ENCODE assay signal across 22 cellular contexts in genomic region chr10:70341016-70341415, GRCh38. TPM values are rescaled to one million over a fixed set of nuclear protein-coding genes. Genes with fewer than 3 reads are reported as not detected.
DNase-seq lines count a peak whose midpoint lies in the region; ATAC-seq, FAIRE-seq and TF ChIP-seq lines count a peak whose summit lies in the region.
"Had no signal": no experiment of that assay in that cellular context is flagged by ENCODE, and none has a peak within 500 bp of the region (broad histone marks: within the 10 kb centered on the region; RNA-seq: fewer than 3 reads in every experiment).

No MANE protein-coding gene starts in this region.

- H3K36me3 ChIP-seq in GM12878 (ENCODE audit: control insufficient read depth in 2 of 2, insufficient read depth in 2 of 2, low read length in 1 of 2), result peaks cover 5% of the 10 kb centered on the region in 2 experiments; a peak in 1 of 4 replicates
- no peaks in the 10 kb centered on the region for H3K36me3 ChIP-seq in suprapubic skin

- peaks cover 2% of the 10 kb centered on the region; the same call in 1 of the 2 replicates for H3K79me2 ChIP-seq in GM12878 (ENCODE audit: control insufficient read depth, insufficient read depth, low read length)

- TF ChIP-seq CTCF in GM12878 (IDR thresholded peaks at IDR 0.05 in 2 of 3, conservative IDR thresholded peaks at IDR 0.05 in 1 of 3; ENCODE audit: control insufficient read depth in 2 of 3, extremely low read depth in 1 of 3, insufficient read depth in 1 of 3, low read depth in 3 of 3, low read length in 3 of 3) (no peak), suprapubic skin (IDR thresholded peaks at IDR 0.05) (no peak)

- no peak overlapping the region for H3K9ac ChIP-seq in GM12878 (ENCODE audit: control insufficient read depth, insufficient read depth, low read length)

- no peak overlapping the region for H3K27ac ChIP-seq in GM12878 (ENCODE audit: control insufficient read depth, insufficient read depth)
- no peak overlapping the region for H3K27ac ChIP-seq in suprapubic skin
- H3K27ac ChIP-seq: 22Rv1 had no signal

- no TSS peak for BruUV-seq in GM12878 (replicated peaks; lab: Mats Ljungman, UMichigan)

- CTCF ChIA-PET in GM12878 (lab: Yijun Ruan, JAX), result interaction anchor here (1.8 to 26.0 kb wide), 2 partner anchors 70 to 120 kb away, joined by 5 to 756 read pairs; no protein-coding TSS in a partner anchor

- no peak for TF ChIP-seq RAD21 in GM12878 (IDR thresholded peaks at IDR 0.05; ENCODE audit: insufficient read depth, low read depth, low read length)

- SMC1A ChIA-PET in GM12878 (lab: Charles Lee; ENCODE audit: uncharacterized antibody, unreplicated experiment), result no interaction called here

- in situ Hi-C loops in GM12878 (cut with MboI), result no loop called here

- peaks cover 4% of the 10 kb centered on the region for H3K4me1 ChIP-seq in GM12878 (ENCODE audit: control insufficient read depth, insufficient read depth, low read length)
- H3K4me1 ChIP-seq in suprapubic skin, result no peaks in the 10 kb centered on the region
- H3K4me1 ChIP-seq: BE2C, HAP-1 had no signal

- POLR2A ChIA-PET in GM12878 (lab: Charles Lee), result no interaction called here

- TF ChIP-seq EP300 in GM12878 (IDR thresholded peaks at IDR 0.05; ENCODE audit: borderline replicate concordance in 1 of 2, control insufficient read depth in 1 of 2, low read depth in 2 of 2, low read length in 2 of 2) (no peak), suprapubic skin (IDR thresholded peaks at IDR 0.05) (no peak)

- H3K27me3 ChIP-seq in GM12878 (replicated peaks in 1 of 2; ENCODE audit: control insufficient read depth in 2 of 2, insufficient read depth in 2 of 2, low read length in 1 of 2), result no peaks in the 10 kb centered on the region
- no peaks in the 10 kb centered on the region for H3K27me3 ChIP-seq in suprapubic skin
- H3K27me3 ChIP-seq: BE2C had no signal

- ATAC-seq in GM12878 (no peak), HG02970 (IDR thresholded peaks at IDR 0.05; ENCODE audit: low FRiP score, unreplicated experiment) (no peak), GM18505 (IDR thresholded peaks at IDR 0.05; ENCODE audit: unreplicated experiment) (no peak)
- ATAC-seq: CD8-positive, alpha-beta T cell; T-helper 17 cell had no signal

- no peak for TF ChIP-seq POLR2A in GM12878 (IDR thresholded peaks at IDR 0.05; ENCODE audit: low read depth, low read length)
- TF ChIP-seq POLR2A in suprapubic skin (IDR thresholded peaks at IDR 0.05), result no peak
- TF ChIP-seq POLR2A in GM18505 (IDR thresholded peaks at IDR 0.05; ENCODE audit: borderline replicate concordance, extremely low read depth, insufficient read depth, insufficient read length), result no peak

- DNase-seq in SIG-M5 treated with dmso at 0.1 percent for 504 hours (lab: John Stamatoyannopoulos, UW; ENCODE audit: unreplicated experiment) (peak; percentile 52), SIG-M5 (lab: John Stamatoyannopoulos, UW) (no peak), NOMO-1 (lab: John Stamatoyannopoulos, UW; ENCODE audit: unreplicated experiment in 2 of 2) (peak; percentile 32 to 80), GM12878 (ENCODE audit: low read depth, low spot score) (no peak), activated gamma-delta T cell treated with Interleukin-2 at 50 U/mL for 16 hours (no peak), suprapubic skin (ENCODE audit: low spot score in 2 of 2) (no peak)
- DNase-seq: BE2C; CD8-positive, alpha-beta T cell; DMS79; NCI-H1436; NCI-H2029; NCI-H2171 treated with DMSO at 0.1 percent for 48 hours; NCI-H774; Right ventricle myocardium superior; T-helper 17 cell had no signal

- H3K9me3 ChIP-seq in GM12878 (replicated peaks; ENCODE audit: control insufficient read depth, insufficient read depth, low read length) (no peaks in the 10 kb centered on the region), suprapubic skin (no peaks in the 10 kb centered on the region)
- H3K9me3 ChIP-seq: BE2C, HAP-1 had no signal

- intact Hi-C loops in GM12878 (cut with micrococcal nuclease; ENCODE audit: unreplicated experiment), result no loop called here

- RAD21 ChIA-PET in GM12878 (lab: Charles Lee; ENCODE audit: unreplicated experiment), result no interaction called here

- no peaks in the 10 kb centered on the region for H4K20me1 ChIP-seq in GM12878 (ENCODE audit: control insufficient read depth, insufficient read depth)

- 93% methylated on average over 6 of the region's 6 CpGs for WGBS in GM12878 (ENCODE audit: insufficient coverage, insufficient replicate concordance, low lambda C conversion rate, missing lambda C conversion rate)
- 96% methylated on average over 6 of the region's 6 CpGs for WGBS in suprapubic skin

- FAIRE-seq in GM12878 (lab: Jason Lieb, UNC), result peak; percentile 61
- FAIRE-seq: GM18507, RCC 7860 had no signal

- no peak overlapping the region for H2AFZ ChIP-seq in GM12878 (ENCODE audit: control insufficient read depth, low read depth, low read length)

- H3K4me3 ChIP-seq in GM12878 (no peak overlapping the region), suprapubic skin (no peak overlapping the region)
- H3K4me3 ChIP-seq: HAP-1 had no signal

- H3K4me2 ChIP-seq in GM12878 (ENCODE audit: control insufficient read depth, insufficient read depth), result no peak overlapping the region

TF ChIP-seq in GM12878, 131 proteins besides CTCF, POLR2A, EP300 and RAD21:
- TF ChIP-seq SPI1 (IDR thresholded peaks at IDR 0.05; ENCODE audit: borderline replicate concordance, insufficient read depth, low read depth, low read length), result peak; percentile 56; the same call in 1 of the 2 replicates
- no peak for TF ChIP-seq MEF2B (IDR thresholded peaks at IDR 0.05; ENCODE audit: partially characterized antibody, poor library complexity, severe bottlenecking)
- no peak for TF ChIP-seq NRF1 (conservative IDR thresholded peaks at IDR 0.05; ENCODE audit: low read depth, low read length)
- TF ChIP-seq NBN (IDR thresholded peaks at IDR 0.05), result no peak

RNA-seq across cellular contexts. Expression of gene LRRC20, which starts 41.4 kb away (rescaled TPM):
- total RNA-seq in GM12878 (2013; cell fraction: nucleolus; rRNA removed), result 15.6 and 22.4 TPM in 2 replicates
- total RNA-seq in GM12878 (2014; rRNA removed), result 19.4 and 24.5 TPM in 2 replicates
- total RNA-seq in GM12878 (2014; rRNA removed; fragmentation: Illumina TruSeq; extraction: Trizol), result 10.0 and 10.2 TPM in 2 replicates
- 25.9 and 27.6 TPM in 2 replicates for total RNA-seq in GM12878 (2021)
- polyA plus RNA-seq in GM12878 (2011; ENCODE audit: low read depth), result 6.0 TPM
- 14.9 and 28.0 TPM in 2 replicates for polyA plus RNA-seq in GM12878 (2011; rRNA removed)
- 44.5 and 50.8 TPM in 2 replicates for polyA plus RNA-seq in GM12878 (2011; cell fraction: cytosol; rRNA removed)
- 34.0 and 36.2 TPM in 2 replicates for polyA plus RNA-seq in GM12878 (2011; cell fraction: nucleus; rRNA removed)
- 8.8 and 11.6 TPM in 2 replicates for polyA plus RNA-seq in GM12878 (2012)
- polyA plus RNA-seq in GM12878 (2014; fragmentation: Illumina TruSeq; extraction: Trizol), result 13.5 and 21.5 TPM in 2 replicates
- 1 to 10 TPM; 3.5 to 6.9 TPM for polyA plus RNA-seq in GM12878 (2014; fragmentation: Nextera tagmentation; extraction: Ambion mirVana)
- 23.2 and 24.4 TPM in 2 replicates for polyA plus RNA-seq in GM12878 (2014; rRNA removed)
- 10 to 100 TPM; 13.3 to 15.7 TPM for polyA plus RNA-seq in GM12878 (2016; fragmentation: Nextera tagmentation; extraction: Ambion mirVana)
- polyA minus RNA-seq in GM12878 (2011; rRNA and poly(A)+ RNA removed), result 24.5 and 25.4 TPM in 2 replicates
- polyA minus RNA-seq in GM12878 (2011; cell fraction: cytosol; rRNA and poly(A)+ RNA removed), result 5.6 and 6.5 TPM in 2 replicates
- 6.8 and 9.7 TPM in 2 replicates for polyA minus RNA-seq in GM12878 (2011; cell fraction: nucleus; rRNA and poly(A)+ RNA removed)
- 1 to 10 TPM; 2.4 to 6.5 (median 2.8) TPM for total RNA-seq in suprapubic skin

RNA-seq across cellular contexts. Expression of gene NPFFR1, which starts 57.2 kb away (rescaled TPM):
- 0.06 and 0.07 TPM in 2 replicates for total RNA-seq in GM12878 (2013; cell fraction: nucleolus; rRNA removed)
- total RNA-seq in GM12878 (2014; rRNA removed) (not detected in 2 replicates), GM12878 (2014; rRNA removed; fragmentation: Illumina TruSeq; extraction: Trizol) (not detected in 2 replicates), GM12878 (2021) (not detected in 2 replicates), suprapubic skin (under 1 TPM; 0.08 to 0.53 (median 0.23) TPM)
- polyA plus RNA-seq in GM12878 (2011; ENCODE audit: low read depth), result not detected
- polyA plus RNA-seq in GM12878 (2011; rRNA removed) (0.01 TPM in 1 of 2 replicates, not detected in the other), GM12878 (2014; fragmentation: Illumina TruSeq; extraction: Trizol) (not detected in 2 replicates), GM12878 (2014; fragmentation: Nextera tagmentation; extraction: Ambion mirVana) (not detected), GM12878 (2014; rRNA removed) (not detected in 2 replicates), GM12878 (2016; fragmentation: Nextera tagmentation; extraction: Ambion mirVana) (under 1 TPM in 1 of 2 experiments, not detected in 1; 0.03 TPM)
- polyA plus RNA-seq in GM12878 (2011; cell fraction: cytosol; rRNA removed), result not detected in 2 replicates
- polyA plus RNA-seq in GM12878 (2011; cell fraction: nucleus; rRNA removed), result 0.01 TPM in 1 of 2 replicates, not detected in the other
- not detected in 2 replicates for polyA plus RNA-seq in GM12878 (2012)
- polyA minus RNA-seq in GM12878 (2011; rRNA and poly(A)+ RNA removed), result not detected in 2 replicates
- not detected in 2 replicates for polyA minus RNA-seq in GM12878 (2011; cell fraction: cytosol; rRNA and poly(A)+ RNA removed)
- not detected in 2 replicates for polyA minus RNA-seq in GM12878 (2011; cell fraction: nucleus; rRNA and poly(A)+ RNA removed)
- total RNA-seq: CD8-positive, alpha-beta T cell; NCI-H460; T-helper 17 cell had no signal

Comparison
In these comparisons a context has a peak if more than half of its experiments do, and no peak if none do; other contexts are left out.
1. DNase-seq: peak in SIG-M5 treated with dmso at 0.1 percent for 504 hours (single experiment) and NOMO-1 (2 of 2); none in SIG-M5 (single experiment), GM12878 (single experiment), activated gamma-delta T cell treated with Interleukin-2 at 50 U/mL for 16 hours (single experiment) and suprapubic skin (0 of 2).